Comparison of ENCODE assay signal across 18 cellular contexts in the genomic region with DNA sequence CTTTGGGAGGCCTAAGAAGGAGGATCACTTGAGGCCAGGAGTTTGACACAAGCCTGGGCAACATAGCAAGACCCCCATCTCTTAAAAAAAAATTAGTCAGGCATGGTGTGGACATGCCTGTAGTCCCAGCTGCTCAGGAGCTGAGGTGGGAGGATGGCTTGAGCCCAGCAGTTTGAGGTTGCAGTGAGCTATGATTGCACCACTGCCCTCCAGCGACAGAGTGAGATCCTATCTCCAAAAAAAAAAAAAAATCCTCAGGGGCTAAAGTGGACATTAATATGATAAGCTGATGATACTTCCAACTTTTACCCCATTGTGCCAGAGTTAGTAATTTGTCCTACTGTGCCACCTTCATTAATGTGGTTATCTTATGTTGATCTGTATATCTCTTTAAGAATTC.
DNase-seq lines count a peak whose midpoint lies in the region; ATAC-seq and TF ChIP-seq lines count a peak whose summit lies in the region.
"Had no signal": no experiment of that assay in that cellular context is flagged by ENCODE, and none has a peak within 500 bp of the region (broad histone marks: within the 10 kb centered on the region; RNA-seq: fewer than 3 reads in every experiment).

No MANE protein-coding gene starts in this region.

- no peak overlapping the region for H3K23ac ChIP-seq in mesenchymal stem cell (ENCODE audit: low read length in 2 of 2)

- H3K4me3 ChIP-seq in OCI-LY1 (ENCODE audit: low read depth, low read length, poor library complexity, severe bottlenecking), result no peak overlapping the region
- H3K4me3 ChIP-seq in neural progenitor cell, result no peak overlapping the region
- H3K4me3 ChIP-seq in mesenchymal stem cell (ENCODE audit: insufficient read depth in 1 of 2, low read depth in 1 of 2, low read length in 2 of 2), result no peak overlapping the region
- no peak overlapping the region for H3K4me3 ChIP-seq in esophagus muscularis mucosa
- H3K4me3 ChIP-seq: GM23338, SJCRH30 had no signal

- H3K4me3 Mint-ChIP-seq in WTC11, result no peak overlapping the region
- no peak overlapping the region for H3K4me3 Mint-ChIP-seq in neural progenitor cell
- H3K4me3 Mint-ChIP-seq: CD8-positive, alpha-beta T cell; GM23338 had no signal

- no peak overlapping the region for H2BK12ac ChIP-seq in mesenchymal stem cell (ENCODE audit: low read length in 2 of 2)

- H3K27ac ChIP-seq in C4-2B, result no peak overlapping the region
- H3K27ac ChIP-seq in OCI-LY1 (ENCODE audit: low read depth, low read length, poor library complexity, severe bottlenecking), result no peak overlapping the region
- H3K27ac ChIP-seq in neural progenitor cell, result no peak overlapping the region
- H3K27ac ChIP-seq in mesenchymal stem cell (ENCODE audit: low read length, poor library complexity, severe bottlenecking), result no peak overlapping the region
- no peak overlapping the region for H3K27ac ChIP-seq in esophagus muscularis mucosa (replicated peaks in 1 of 4)
- H3K27ac ChIP-seq: KMS-11 had no signal

- ATAC-seq in WTC11, result no peak
- ATAC-seq: CD8-positive, alpha-beta T cell; GM23338; HepG2 had no signal

- no peaks in the 10 kb centered on the region for H3K4me1 ChIP-seq in OCI-LY1 (ENCODE audit: insufficient read depth, low read length, severe bottlenecking)
- H3K4me1 ChIP-seq in neural progenitor cell, result peaks cover 11% of the 10 kb centered on the region
- peaks cover 2% of the 10 kb centered on the region for H3K4me1 ChIP-seq in mesenchymal stem cell (ENCODE audit: control insufficient read depth, insufficient read depth, low read depth, low read length)
- peaks cover 0 to 7% (median 0%) of the 10 kb centered on the region in 4 donors for H3K4me1 ChIP-seq in esophagus muscularis mucosa

- POLR2A ChIA-PET in WTC11 (lab: Charles Lee), result no interaction called here

- TF ChIP-seq CTCF in C4-2B (conservative IDR thresholded peaks at IDR 0.05) (peak; percentile 56), OCI-LY1 (IDR thresholded peaks at IDR 0.05; ENCODE audit: low read length) (0 out of 2 replicates have a peak, but pooled peaks have one; percentile 14), WTC11 (IDR thresholded peaks at IDR 0.05) (no peak), neural progenitor cell (IDR thresholded peaks at IDR 0.05) (no peak), esophagus muscularis mucosa (IDR thresholded peaks at IDR 0.05) (no peak)

- H3F3A ChIP-seq in OCI-LY1 (ENCODE audit: insufficient read depth, low read length), result no peaks in the 10 kb centered on the region
- H3F3A ChIP-seq in neural progenitor cell (ENCODE audit: low read depth), result no peaks in the 10 kb centered on the region

- H3K27me3 ChIP-seq in OCI-LY1 (ENCODE audit: insufficient read depth, low read length) (no peaks in the 10 kb centered on the region), neural progenitor cell (no peaks in the 10 kb centered on the region), mesenchymal stem cell (ENCODE audit: control insufficient read depth in 1 of 2, insufficient read depth in 1 of 2, low read length in 2 of 2) (no peaks in the 10 kb centered on the region), esophagus muscularis mucosa (no peaks in the 10 kb centered on the region)
- H3K27me3 ChIP-seq: SJCRH30 had no signal

- H2BK120ac ChIP-seq in mesenchymal stem cell (ENCODE audit: low read depth, low read length), result no peak overlapping the region

- H3K9me3 Mint-ChIP-seq in WTC11 (no peaks in the 10 kb centered on the region), neural progenitor cell (no peaks in the 10 kb centered on the region)
- H3K9me3 Mint-ChIP-seq: CD8-positive, alpha-beta T cell; GM23338 had no signal

- H2BK5ac ChIP-seq in mesenchymal stem cell (ENCODE audit: low read depth, low read length, poor library complexity, severe bottlenecking), result no peak overlapping the region

- H4K20me1 ChIP-seq in OCI-LY1 (ENCODE audit: insufficient read depth, low read length) (no peaks in the 10 kb centered on the region), neural progenitor cell (ENCODE audit: low read depth) (no peaks in the 10 kb centered on the region)

- H3K79me2 ChIP-seq in OCI-LY1 (ENCODE audit: insufficient read depth, low read length), result no peaks in the 10 kb centered on the region
- H3K79me2 ChIP-seq in neural progenitor cell (ENCODE audit: low read depth), result no peaks in the 10 kb centered on the region

- H3K9me3 ChIP-seq in OCI-LY1 (ENCODE audit: low read length), result no peaks in the 10 kb centered on the region
- H3K9me3 ChIP-seq in neural progenitor cell (ENCODE audit: low read depth), result no peaks in the 10 kb centered on the region
- no peaks in the 10 kb centered on the region for H3K9me3 ChIP-seq in mesenchymal stem cell (ENCODE audit: control insufficient read depth, low read length)
- H3K9me3 ChIP-seq in esophagus muscularis mucosa, result no peaks in the 10 kb centered on the region
- H3K9me3 ChIP-seq: SJCRH30 had no signal

- CTCF ChIA-PET in WTC11 (lab: Charles Lee), result interaction anchor here (0.7 kb wide), 1 partner anchor 134 kb away, joined by 3 read pairs; no protein-coding TSS in a partner anchor

- H4K91ac ChIP-seq in mesenchymal stem cell (ENCODE audit: low read length), result no peak overlapping the region

- WGBS in mesenchymal stem cell, result no CpG with 5 or more reads among the region's 1 CpG
- WGBS in esophagus muscularis mucosa, result 82% methylated on average over 1 of the region's 1 CpG

- DNase-seq in HT1080 (ENCODE audit: low read depth) (peak; percentile 2), WTC11 (ENCODE audit: low spot score) (no peak), neural progenitor cell (ENCODE audit: low spot score) (no peak), mesenchymal stem cell (no peak), esophagus muscularis mucosa (ENCODE audit: extremely low spot score) (no peak)
- DNase-seq: CD8-positive, alpha-beta T cell; DMS79 treated with DMSO at 0.1 percent for 48 hours; MV-4-11; NCI-H1436; NCI-H2029; NCI-H524; T-helper 9 cell had no signal

- H3K27me3 Mint-ChIP-seq in WTC11 (ENCODE audit: low read depth), result no peaks in the 10 kb centered on the region
- H3K27me3 Mint-ChIP-seq in neural progenitor cell (ENCODE audit: insufficient read depth, low read depth), result no peaks in the 10 kb centered on the region

- peaks cover 21% of the 10 kb centered on the region for H3K4me1 Mint-ChIP-seq in WTC11
- peaks cover 4% of the 10 kb centered on the region for H3K4me1 Mint-ChIP-seq in neural progenitor cell

- H4K8ac ChIP-seq in mesenchymal stem cell (ENCODE audit: low read length), result no peak overlapping the region

- H3K36me3 Mint-ChIP-seq in WTC11 (no peaks in the 10 kb centered on the region; the same call in 1 of the 2 replicates), neural progenitor cell (no peaks in the 10 kb centered on the region)
- H3K36me3 Mint-ChIP-seq: CD8-positive, alpha-beta T cell had no signal

- no peak for TF ChIP-seq EP300 in esophagus muscularis mucosa (IDR thresholded peaks at IDR 0.05)

- H3K9me2 ChIP-seq in OCI-LY1 (ENCODE audit: low read depth, low read length), result no peaks in the 10 kb centered on the region

- no peak for TF ChIP-seq POLR2A in esophagus muscularis mucosa (IDR thresholded peaks at IDR 0.05; ENCODE audit: low read depth)

- H3K4ac ChIP-seq in mesenchymal stem cell (ENCODE audit: low read depth in 1 of 2, low read length in 2 of 2), result no peak overlapping the region

- no peak overlapping the region for H3K18ac ChIP-seq in mesenchymal stem cell (ENCODE audit: low read depth in 1 of 2, low read length in 2 of 2)

- H3K9ac ChIP-seq in OCI-LY1 (ENCODE audit: low read length) (no peak overlapping the region), neural progenitor cell (no peak overlapping the region), mesenchymal stem cell (ENCODE audit: low read length) (no peak overlapping the region)
- H3K9ac ChIP-seq: KMS-11 had no signal

- H2AK5ac ChIP-seq in mesenchymal stem cell (ENCODE audit: low read length, severe bottlenecking), result no peak overlapping the region

- no peak overlapping the region for H3K4me2 ChIP-seq in OCI-LY1 (ENCODE audit: low read length)
- no peak overlapping the region for H3K4me2 ChIP-seq in neural progenitor cell
- H3K4me2 ChIP-seq in mesenchymal stem cell (ENCODE audit: low read length, poor library complexity, severe bottlenecking), result no peak overlapping the region
- H3K4me2 ChIP-seq: GM23338, KMS-11 had no signal

- H3K27ac Mint-ChIP-seq in WTC11 (no peak overlapping the region), neural progenitor cell (no peak overlapping the region)
- H3K27ac Mint-ChIP-seq: CD8-positive, alpha-beta T cell; GM23338 had no signal

- H3K36me3 ChIP-seq in OCI-LY1 (ENCODE audit: insufficient read depth, low read length), result no peaks in the 10 kb centered on the region
- H3K36me3 ChIP-seq in neural progenitor cell, result no peaks in the 10 kb centered on the region
- no peaks in the 10 kb centered on the region for H3K36me3 ChIP-seq in mesenchymal stem cell (ENCODE audit: control insufficient read depth in 1 of 2, insufficient read depth in 2 of 2, low read depth in 1 of 2, low read length in 2 of 2)
- no peaks in the 10 kb centered on the region for H3K36me3 ChIP-seq in esophagus muscularis mucosa
- H3K36me3 ChIP-seq: SJCRH30 had no signal

- H3K79me1 ChIP-seq in mesenchymal stem cell (replicated peaks; ENCODE audit: low read length, poor library complexity, severe bottlenecking), result no peaks in the 10 kb centered on the region

- no peak overlapping the region for H3K14ac ChIP-seq in mesenchymal stem cell (ENCODE audit: low read length in 2 of 2)

- H2BK15ac ChIP-seq in mesenchymal stem cell (ENCODE audit: low read depth, poor library complexity, severe bottlenecking), result no peak overlapping the region

- intact Hi-C loops in esophagus muscularis mucosa (cut with DNase I), result no loop called here

- H2AFZ ChIP-seq in OCI-LY1 (ENCODE audit: low read length) (no peak overlapping the region), neural progenitor cell (replicated peaks) (no peak overlapping the region), mesenchymal stem cell (ENCODE audit: low read depth, low read length) (no peak overlapping the region)
- H2AFZ ChIP-seq: GM23338 had no signal

TF ChIP-seq in WTC11, 78 proteins besides CTCF, POLR2A, EP300 and RAD21:
- 0 out of 2 replicates have a peak, but pooled peaks have one; percentile 32 for TF ChIP-seq ZNF121 (CRISPR knock-in tag; IDR thresholded peaks at IDR 0.05)
- no peak for TF ChIP-seq ZNF423 (CRISPR knock-in tag; IDR thresholded peaks at IDR 0.05)

Comparison
In these comparisons a context has a peak if more than half of its experiments do, and no peak if none do; other contexts are left out.
1. CTCF ChIP-seq: peak in C4-2B (single experiment) and OCI-LY1 (single experiment); none in WTC11 (single experiment), neural progenitor cell (single experiment) and esophagus muscularis mucosa (0 of 3).